In genomic region chr1:58754683-58755467, GRCh38 we compare ENCODE assay signal across 10 cellular contexts. TPM values are rescaled to one million over a fixed set of nuclear protein-coding genes. Genes with fewer than 3 reads are reported as not detected.
DNase-seq lines count a peak whose midpoint lies in the region; TF ChIP-seq lines count a peak whose summit lies in the region.
"Had no signal": no experiment of that assay in that cellular context is flagged by ENCODE, and none has a peak within 500 bp of the region (broad histone marks: within the 10 kb centered on the region; RNA-seq: fewer than 3 reads in every experiment).

No MANE protein-coding gene starts in this region.

- H3K14ac ChIP-seq in neuronal stem cell (ENCODE audit: low read length): no peak overlapping the region

- H2BK15ac ChIP-seq in neuronal stem cell (ENCODE audit: low read length): no peak overlapping the region

- no peak overlapping the region for H4K8ac ChIP-seq in neuronal stem cell (ENCODE audit: low read depth, low read length)

- no peak overlapping the region for H2AK5ac ChIP-seq in neuronal stem cell (ENCODE audit: low read depth, low read length)

- in situ Hi-C loops in brain microvascular endothelial cell (cut with HindIII; ENCODE audit: low pct_ligation_motif_present, low sequenced_read_pairs): loop anchor here (25.0 kb wide), 1 partner anchor 932 kb away; no protein-coding TSS in a partner anchor

- no peaks in the 10 kb centered on the region for H3K9me3 ChIP-seq in neuronal stem cell (replicated peaks in 1 of 2; ENCODE audit: control insufficient read depth in 2 of 2, insufficient read depth in 1 of 2, low read depth in 1 of 2, low read length in 2 of 2)

- H3K36me3 ChIP-seq in brain microvascular endothelial cell (replicated peaks) (no peaks in the 10 kb centered on the region), neuronal stem cell (replicated peaks in 1 of 2; ENCODE audit: control insufficient read depth in 2 of 2, insufficient read depth in 2 of 2, low read length in 2 of 2) (no peaks in the 10 kb centered on the region)

- H4K91ac ChIP-seq in neuronal stem cell (ENCODE audit: low read depth, low read length, poor library complexity): no peak overlapping the region

- no CpG with 5 or more reads among the region's 7 CpGs for WGBS in neuronal stem cell (ENCODE audit: extremely low coverage in 2 of 2, insufficient read length in 2 of 2, insufficient replicate concordance in 1 of 2), 2 donors

- H2BK12ac ChIP-seq in neuronal stem cell (ENCODE audit: low read length): no peak overlapping the region

- TF ChIP-seq POLR2A in NB4 (IDR thresholded peaks at IDR 0.05; ENCODE audit: extremely low read depth, insufficient read length): no peak

- no peak overlapping the region for H3K9ac ChIP-seq in neuronal stem cell (ENCODE audit: low read depth, low read length, poor library complexity)

- H3K23ac ChIP-seq in neuronal stem cell (ENCODE audit: low read depth, low read length, poor library complexity): no peak overlapping the region

- no peak overlapping the region for H3K4me3 Mint-ChIP-seq in glutamatergic neuron (ENCODE audit: unreplicated experiment)
- H3K4me3 Mint-ChIP-seq: dendritic cell treated with granulocyte-macrophage colony-stimulating factor and Interleukin-4, amounts not matched to agents 40 ng/mL and 50 ng/mL, for 4 days had no signal

- H3K27ac ChIP-seq in brain microvascular endothelial cell (peak overlapping the region; percentile 71), neuronal stem cell (replicated peaks; ENCODE audit: low read length) (no peak overlapping the region)
- H3K27ac ChIP-seq: SK-N-MC had no signal

- H2AFZ ChIP-seq in neuronal stem cell (ENCODE audit: low read length): peak overlapping the region; percentile 82

- H3K9me3 Mint-ChIP-seq in glutamatergic neuron (ENCODE audit: unreplicated experiment): no peaks in the 10 kb centered on the region
- H3K9me3 Mint-ChIP-seq: dendritic cell treated with granulocyte-macrophage colony-stimulating factor and Interleukin-4, amounts not matched to agents 40 ng/mL and 50 ng/mL, for 4 days had no signal

- peaks cover 2% of the 10 kb centered on the region for H3K4me1 Mint-ChIP-seq in glutamatergic neuron (ENCODE audit: low read depth, unreplicated experiment)

- H3K4me1 ChIP-seq in neuronal stem cell (ENCODE audit: control insufficient read depth in 2 of 2, insufficient read depth in 1 of 2, low read depth in 1 of 2, low read length in 2 of 2): peaks cover 3 to 16% of the 10 kb centered on the region in 2 donors

- H3K27me3 ChIP-seq in brain microvascular endothelial cell (replicated peaks): no peaks in the 10 kb centered on the region
- H3K27me3 ChIP-seq in neuronal stem cell (ENCODE audit: control insufficient read depth in 3 of 3, insufficient read depth in 3 of 3, low read depth in 1 of 3, low read length in 3 of 3): no peaks in the 10 kb centered on the region

- no peak overlapping the region for H3K4ac ChIP-seq in neuronal stem cell (ENCODE audit: low read length)

- H3K79me1 ChIP-seq in neuronal stem cell (ENCODE audit: low read depth, low read length): no peaks in the 10 kb centered on the region

- no peak overlapping the region for H2BK5ac ChIP-seq in neuronal stem cell (ENCODE audit: low read length)

- H3K4me2 ChIP-seq in neuronal stem cell (ENCODE audit: insufficient read depth, low read length, poor library complexity, severe bottlenecking): no peak overlapping the region

- H3K18ac ChIP-seq in neuronal stem cell (ENCODE audit: low read length): no peak overlapping the region

- H3K36me3 Mint-ChIP-seq in glutamatergic neuron (ENCODE audit: unreplicated experiment): no peaks in the 10 kb centered on the region

- H3K4me3 ChIP-seq in NB4 (ENCODE audit: low read depth, low read length) (no peak overlapping the region), brain microvascular endothelial cell (ENCODE audit: low read depth, low read length) (no peak overlapping the region), neuronal stem cell (ENCODE audit: low read length in 2 of 2) (no peak overlapping the region)
- H3K4me3 ChIP-seq: SK-N-MC had no signal

- H3K27me3 Mint-ChIP-seq in glutamatergic neuron (ENCODE audit: unreplicated experiment): no peaks in the 10 kb centered on the region
- H3K27me3 Mint-ChIP-seq: dendritic cell treated with granulocyte-macrophage colony-stimulating factor and Interleukin-4, amounts not matched to agents 40 ng/mL and 50 ng/mL, for 4 days had no signal

- TF ChIP-seq CTCF in NB4 (IDR thresholded peaks at IDR 0.05; ENCODE audit: low read depth, low read length) (no peak), brain microvascular endothelial cell (IDR thresholded peaks at IDR 0.05; ENCODE audit: low read depth, low read length, missing control alignments) (no peak), glutamatergic neuron (IDR thresholded peaks at IDR 0.05; ENCODE audit: partially characterized antibody, unreplicated experiment) (no peak)

- H3K27ac Mint-ChIP-seq in glutamatergic neuron (ENCODE audit: unreplicated experiment): no peak overlapping the region
- H3K27ac Mint-ChIP-seq: dendritic cell treated with granulocyte-macrophage colony-stimulating factor and Interleukin-4, amounts not matched to agents 40 ng/mL and 50 ng/mL, for 4 days had no signal

- DNase-seq in CMK (ENCODE audit: low read depth) (peak; percentile 74), NB4 (ENCODE audit: low read depth) (peak; percentile 67), brain microvascular endothelial cell (no peak), neuronal stem cell (ENCODE audit: low spot score) (no peak), glutamatergic neuron (no peak), NCI-H526 treated with DMSO at 0.1 percent for 48 hours (lab: John Stamatoyannopoulos, UW) (no peak), medulla oblongata (ENCODE audit: extremely low spot score) (no peak), SW480 (ENCODE audit: low spot score) (no peak)

- no peak overlapping the region for H2BK120ac ChIP-seq in neuronal stem cell (ENCODE audit: low read depth, low read length)

RNA-seq across cellular contexts. Expression of gene JUN, which starts 29.0 kb away (rescaled TPM):
- polyA plus RNA-seq in neuronal stem cell (2013, experiment 1 of 2): 6.3 TPM
- 6.3 TPM for polyA plus RNA-seq in neuronal stem cell (2013, experiment 2 of 2)
- 83.1 TPM for total RNA-seq in glutamatergic neuron (ENCODE audit: unreplicated experiment)

RNA-seq across cellular contexts. Expression of gene MYSM1, which starts 55.0 kb away (rescaled TPM):
- 18.0 TPM for polyA plus RNA-seq in neuronal stem cell (2013, experiment 1 of 2)
- polyA plus RNA-seq in neuronal stem cell (2013, experiment 2 of 2): 19.0 TPM
- total RNA-seq in glutamatergic neuron (ENCODE audit: unreplicated experiment): 59.6 TPM

Comparison
In these comparisons a context has a peak if more than half of its experiments do, and no peak if none do; other contexts are left out.
1. DNase-seq: peak in CMK (single experiment) and NB4 (single experiment); none in brain microvascular endothelial cell (single experiment), neuronal stem cell (single experiment), glutamatergic neuron (single experiment), NCI-H526 treated with DMSO at 0.1 percent for 48 hours (single experiment), medulla oblongata (single experiment) and SW480 (single experiment).